In genomic region chr3:30768703-30769550, GRCh38 we compare ENCODE assay signal across 8 cellular contexts.
A peak's percentile ranks its signal among the peaks of the same experiment; 100 is the strongest.
DNase-seq lines count a peak whose midpoint lies in the region; ATAC-seq, FAIRE-seq and TF ChIP-seq lines count a peak whose summit lies in the region.

No MANE protein-coding gene starts in this region.

- BruUV-seq in MCF 10A (replicated peaks; lab: Mats Ljungman, UMichigan), result no TSS peak

- H3K4me3 ChIP-seq in AG09309 (ENCODE audit: control insufficient read depth, low read depth, low read length), result no peak overlapping the region
- no peak overlapping the region for H3K4me3 ChIP-seq in NB4 (ENCODE audit: low read depth, low read length)
- H3K4me3 ChIP-seq in keratinocyte (ENCODE audit: control insufficient read depth in 2 of 3, extremely low read depth in 1 of 3, insufficient read depth in 2 of 3, low read depth in 1 of 3, low read length in 3 of 3), result no peak overlapping the region

- H3K27ac Mint-ChIP-seq in MCF 10A (ENCODE audit: low read depth, unreplicated experiment), result no peak overlapping the region

- H3K9me1 ChIP-seq in keratinocyte (ENCODE audit: control insufficient read depth, extremely low read depth, insufficient read depth, low read length), result no peaks in the 10 kb centered on the region

- peak; percentile 87 for FAIRE-seq in keratinocyte (lab: Jason Lieb, UNC)

- H4K20me1 ChIP-seq in keratinocyte (ENCODE audit: control insufficient read depth, extremely low read depth, insufficient read depth, low read length), result no peaks in the 10 kb centered on the region

- POLR2A ChIA-PET in MCF 10A (lab: Yijun Ruan, JAX), result interaction anchor here (0.8 to 2.0 kb wide), 5 partner anchors 201 to 360 kb away, joined by 3 to 9 read pairs (median 4); no protein-coding TSS in a partner anchor

- no peak overlapping the region for H2AFZ ChIP-seq in keratinocyte (ENCODE audit: control insufficient read depth, low read length)

- H3K4me1 Mint-ChIP-seq in MCF 10A (ENCODE audit: insufficient read depth, unreplicated experiment), result peaks cover 12% of the 10 kb centered on the region

- dilution Hi-C loops in keratinocyte (cut with MboI; ENCODE audit: extremely low pct_ligation_motif_present, low sequenced_read_pairs), result loop anchor here (25.0 kb wide), 1 partner anchor 368 kb away; no protein-coding TSS in a partner anchor

- H3K4me1 ChIP-seq in keratinocyte (ENCODE audit: control insufficient read depth, extremely low read depth, insufficient read depth, low read length), result peaks cover 12% of the 10 kb centered on the region

- no peaks in the 10 kb centered on the region for H3K9me3 Mint-ChIP-seq in MCF 10A (ENCODE audit: unreplicated experiment)

- TF ChIP-seq CTCF in AG09309 (IDR thresholded peaks at IDR 0.05; ENCODE audit: control insufficient read depth, insufficient read depth, low read depth, low read length, missing control alignments) (peak; percentile 89), NB4 (IDR thresholded peaks at IDR 0.05; ENCODE audit: low read depth, low read length) (peak; percentile 69), MCF 10A (IDR thresholded peaks at IDR 0.05; ENCODE audit: unreplicated experiment) (peak; percentile 80), keratinocyte (optimal IDR thresholded peaks at IDR 0.05 in 1 of 3, IDR thresholded peaks at IDR 0.05 in 1 of 3, conservative IDR thresholded peaks at IDR 0.05 in 1 of 3; ENCODE audit: extremely low read depth in 1 of 3, insufficient read depth in 2 of 3, low read length in 3 of 3) (peak; percentile 79 to 88 (median 82))

- H3K9ac ChIP-seq in keratinocyte (ENCODE audit: control insufficient read depth, extremely low read depth, insufficient read depth, low read length), result no peak overlapping the region

- H3K36me3 ChIP-seq in keratinocyte (ENCODE audit: control insufficient read depth in 2 of 2, extremely low read depth in 1 of 2, insufficient read depth in 2 of 2, low read length in 2 of 2), result no peaks in the 10 kb centered on the region

- peak; percentile 10 for DNase-seq in AG09309 (ENCODE audit: low read depth)
- DNase-seq in GM19238 (ENCODE audit: insufficient read length, low spot score), result peak; percentile 15
- DNase-seq in NB4 (ENCODE audit: low read depth), result peak; percentile 68
- peak; percentile 52 for DNase-seq in UCSD-AML1 (lab: John Stamatoyannopoulos, UW; ENCODE audit: unreplicated experiment)
- DNase-seq in MCF 10A (ENCODE audit: unreplicated experiment), result peak; percentile 67
- DNase-seq in keratinocyte (ENCODE audit: low read depth, low spot score), result no peak
- DNase-seq in stimulated activated CD4-positive, alpha-beta T cell treated with anti-CD3 and anti-CD28 coated beads, Interleukin-1b, Interleukin-23, amount 100 ng/mL, for 4 hours (ENCODE audit: low read depth in 2 of 2), result peak; percentile 52 to 67

- H3K36me3 Mint-ChIP-seq in MCF 10A (ENCODE audit: insufficient read depth, unreplicated experiment), result no peaks in the 10 kb centered on the region

- H3K4me3 Mint-ChIP-seq in MCF 10A (ENCODE audit: unreplicated experiment), result no peak overlapping the region

- intact Hi-C loops in MCF 10A (cut with micrococcal nuclease), result loop anchor here (1.0 to 5.0 kb wide), 3 partner anchors 202 to 678 kb away; no protein-coding TSS in a partner anchor

- H3K4me2 ChIP-seq in keratinocyte (ENCODE audit: control insufficient read depth, extremely low read depth, insufficient read depth, low read depth, low read length), result no peak overlapping the region

- no peak for ATAC-seq in GM18517 (IDR thresholded peaks at IDR 0.05; ENCODE audit: unreplicated experiment)

- H3K27ac ChIP-seq in keratinocyte (ENCODE audit: control insufficient read depth, insufficient read depth, low read length), result no peak overlapping the region

- TF ChIP-seq POLR2A in NB4 (IDR thresholded peaks at IDR 0.05; ENCODE audit: extremely low read depth, insufficient read length), result no peak

- H3K9me3 ChIP-seq in keratinocyte (ENCODE audit: control insufficient read depth, low read depth, low read length), result no peaks in the 10 kb centered on the region

- H3K79me2 ChIP-seq in keratinocyte (ENCODE audit: control insufficient read depth, insufficient read depth, low read length), result no peaks in the 10 kb centered on the region

- no peaks in the 10 kb centered on the region for H3K27me3 ChIP-seq in keratinocyte (ENCODE audit: control insufficient read depth, extremely low read depth, insufficient read depth, low read length)

- H3K27me3 Mint-ChIP-seq in MCF 10A (ENCODE audit: insufficient read depth, unreplicated experiment), result no peaks in the 10 kb centered on the region

- CTCF ChIA-PET in MCF 10A (lab: Yijun Ruan, JAX), result interaction anchor here (0.6 to 4.9 kb wide), 28 partner anchors 9 to 726 kb away, joined by 3 to 45 read pairs (median 5); partner anchors contain the start of gene GADL1
